In the genomic region with DNA sequence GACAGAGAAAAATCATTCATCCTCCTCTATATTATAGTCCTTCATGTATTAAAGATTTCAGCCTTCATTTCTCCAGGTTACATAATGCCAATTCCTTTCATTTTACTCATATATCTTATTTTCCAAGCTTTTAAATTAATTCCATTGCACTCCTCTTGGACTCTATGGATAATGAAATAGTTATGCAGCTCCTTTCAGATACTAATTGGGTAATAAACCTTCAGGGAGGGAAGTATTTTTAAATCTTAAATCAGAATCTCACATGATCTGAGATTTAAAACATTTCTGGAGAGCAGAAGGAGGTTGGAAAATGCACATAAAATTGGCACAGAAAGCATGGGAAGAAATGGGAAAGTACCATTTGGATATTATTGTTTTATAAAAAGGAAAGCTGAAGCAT, we compare ENCODE assay signal across 27 cellular contexts.
"Had no signal": no experiment of that assay in that cellular context is flagged by ENCODE, and none has a peak within 500 bp of the region (broad histone marks: within the 10 kb centered on the region; RNA-seq: fewer than 3 reads in every experiment).

No MANE protein-coding gene starts in this region.

- DNase-seq: activated CD4-positive, alpha-beta T cell treated with anti-CD3 and anti-CD28 coated beads for 48 hours; activated CD4-positive, alpha-beta T cell treated with anti-CD3 and anti-CD28 coated beads, Interleukin-2, amount 50 U/mL, for 48 hours; activated CD8-positive, alpha-beta memory T cell treated with anti-CD3 and anti-CD28 coated beads for 24 hours; activated effector memory CD4-positive, alpha-beta T cell treated with anti-CD3 and anti-CD28 coated beads, Interleukin-2, amount 50 U/mL, for 16 hours; activated naive CD4-positive, alpha-beta T cell treated with anti-CD3 and anti-CD28 coated beads, Interleukin-2, amount 10 ng/mL, durations not matched to agents 7 days and 5 days; activated naive CD8-positive, alpha-beta T cell treated with anti-CD3 and anti-CD28 coated beads, Interleukin-2, amount 10 ng/mL, durations not matched to agents 7 days and 5 days; activated T-cell treated with anti-CD3 and anti-CD28 coated beads, Interleukin-2, amount 50 U/mL, for 1 hour; amygdala; central memory CD4-positive, alpha-beta T cell; dermis blood vessel endothelial cell; effector CD8-positive, alpha-beta T cell; foreskin keratinocyte; heart right ventricle; midbrain; naive thymus-derived CD4-positive, alpha-beta T cell; nucleus accumbens; pancreas; psoas muscle; stimulated activated CD4-positive, alpha-beta T cell treated with anti-CD3 and anti-CD28 coated beads, Interleukin-15, amount 100 ng/mL, for 24 hours; stimulated activated CD4-positive, alpha-beta T cell treated with anti-CD3 and anti-CD28 coated beads, Interleukin-2, amount 100 ng/mL, for 24 hours; stimulated activated naive B cell treated with anti-CD40 and anti-IgM and Interleukin-4, amounts not matched to agents 10 μg/mL and 1 μg/mL and 100 μg/mL, for 72 hours; stomach had no signal

- ATAC-seq: foreskin keratinocyte; heart right ventricle; naive thymus-derived CD4-positive, alpha-beta T cell; pancreas; psoas muscle; stimulated activated naive B cell treated with anti-CD40 and anti-IgM and Interleukin-4, amounts not matched to agents 10 μg/mL and 1 μg/mL and 100 μg/mL, for 72 hours had no signal

- H3K27me3 ChIP-seq: breast epithelium, foreskin keratinocyte, heart right ventricle, pancreas, right atrium auricular region, stomach, tibial nerve had no signal

- H3K27ac ChIP-seq: breast epithelium, foreskin keratinocyte, pancreas, psoas muscle, right atrium auricular region, stomach, tibial nerve, VCaP had no signal

- H3K4me3 ChIP-seq: breast epithelium, heart right ventricle, pancreas, psoas muscle, right atrium auricular region, smooth muscle cell, stomach, tibial nerve had no signal

- H3K4me1 ChIP-seq: breast epithelium, foreskin keratinocyte, psoas muscle had no signal

- H3K9me3 ChIP-seq: breast epithelium, heart right ventricle, pancreas, psoas muscle, right atrium auricular region, stomach, tibial nerve had no signal

- H3K36me3 ChIP-seq: breast epithelium, heart right ventricle, pancreas, right atrium auricular region, stomach, tibial nerve had no signal
